ENCODE assay signal across 33 cellular contexts in the genomic region with DNA sequence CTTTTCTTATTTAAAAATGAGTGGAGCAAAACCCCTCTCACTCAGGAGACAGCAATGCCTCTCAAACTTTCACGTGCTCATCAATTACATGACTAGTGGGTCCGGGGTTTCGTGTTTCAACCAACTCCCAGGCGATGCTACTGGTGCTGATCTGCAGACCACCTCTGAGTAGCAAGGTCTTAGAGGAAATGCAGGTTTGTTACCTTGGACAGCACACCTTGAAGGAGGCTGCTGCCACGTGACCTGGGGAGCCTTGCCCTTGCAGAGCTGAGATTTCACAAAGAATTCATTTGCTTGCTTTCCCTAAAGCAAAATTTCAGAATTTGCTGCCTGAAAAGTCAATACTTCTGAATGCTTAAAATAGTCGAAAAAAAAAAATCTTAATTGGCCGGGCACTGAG. TPM values are rescaled to one million over a fixed set of nuclear protein-coding genes. Genes with fewer than 3 reads are reported as not detected.
"Had no signal": no experiment of that assay in that cellular context is flagged by ENCODE, and none has a peak within 500 bp of the region (broad histone marks: within the 10 kb centered on the region; RNA-seq: fewer than 3 reads in every experiment).

No MANE protein-coding gene starts in this region.

- H3K27ac Mint-ChIP-seq: dendritic cell treated with granulocyte-macrophage colony-stimulating factor and Interleukin-4, amounts not matched to agents 40 ng/mL and 50 ng/mL, for 4 days; endodermal cell; naive thymus-derived CD8-positive, alpha-beta T cell; nephron progenitor cell; stimulated activated naive B cell treated with anti-CD40 and anti-IgM and Interleukin-4, amounts not matched to agents 10 μg/mL and 1 μg/mL and 100 μg/mL, for 72 hours; stimulated activated naive CD8-positive, alpha-beta T cell treated with anti-CD3 and anti-CD28 coated beads, Interleukin-15, Interleukin-2, amounts not matched to agents 100 ng/mL and 50 ng/mL, for 24 hours had no signal

- H3K36me3 Mint-ChIP-seq: naive thymus-derived CD8-positive, alpha-beta T cell; stimulated activated naive B cell treated with anti-CD40 and anti-IgM and Interleukin-4, amounts not matched to agents 10 μg/mL and 1 μg/mL and 100 μg/mL, for 72 hours had no signal

- H3K9me3 Mint-ChIP-seq: dendritic cell treated with granulocyte-macrophage colony-stimulating factor and Interleukin-4, amounts not matched to agents 40 ng/mL and 50 ng/mL, for 4 days; endodermal cell; naive thymus-derived CD8-positive, alpha-beta T cell; nephron progenitor cell; stimulated activated naive B cell treated with anti-CD40 and anti-IgM and Interleukin-4, amounts not matched to agents 10 μg/mL and 1 μg/mL and 100 μg/mL, for 72 hours; stimulated activated naive CD8-positive, alpha-beta T cell treated with anti-CD3 and anti-CD28 coated beads, Interleukin-15, Interleukin-2, amounts not matched to agents 100 ng/mL and 50 ng/mL, for 24 hours had no signal

- ATAC-seq: esophagus mucosa; gastrocnemius medialis; left lung; naive thymus-derived CD8-positive, alpha-beta T cell; sciatic nerve; stimulated activated naive B cell treated with anti-CD40 and anti-IgM and Interleukin-4, amounts not matched to agents 10 μg/mL and 1 μg/mL and 100 μg/mL, for 72 hours had no signal

- H3K36me3 ChIP-seq: colonic mucosa, gastrocnemius medialis, left lung, prostate gland, right atrium auricular region, vagina had no signal

- H3K4me3 Mint-ChIP-seq: dendritic cell treated with granulocyte-macrophage colony-stimulating factor and Interleukin-4, amounts not matched to agents 40 ng/mL and 50 ng/mL, for 4 days; endodermal cell; naive thymus-derived CD8-positive, alpha-beta T cell; nephron progenitor cell; stimulated activated naive B cell treated with anti-CD40 and anti-IgM and Interleukin-4, amounts not matched to agents 10 μg/mL and 1 μg/mL and 100 μg/mL, for 72 hours; stimulated activated naive CD8-positive, alpha-beta T cell treated with anti-CD3 and anti-CD28 coated beads, Interleukin-15, Interleukin-2, amounts not matched to agents 100 ng/mL and 50 ng/mL, for 24 hours had no signal

- H3K4me3 ChIP-seq: colonic mucosa, gastrocnemius medialis, left lung, prostate gland, right atrium auricular region, smooth muscle cell, vagina had no signal

- H3K4me1 Mint-ChIP-seq: endodermal cell; stimulated activated naive B cell treated with anti-CD40 and anti-IgM and Interleukin-4, amounts not matched to agents 10 μg/mL and 1 μg/mL and 100 μg/mL, for 72 hours had no signal

- DNase-seq: colonic mucosa; effector CD8-positive, alpha-beta T cell; endodermal cell; foreskin fibroblast; gastrocnemius medialis; head of caudate nucleus; kidney; left lung; mesenchymal stem cell; midbrain; naive thymus-derived CD8-positive, alpha-beta T cell; nephron progenitor cell; nucleus accumbens; stimulated activated CD4-positive, alpha-beta T cell treated with anti-CD3 and anti-CD28 coated beads, Interleukin-12 subunit alpha, Interleukin-12 subunit beta, amount 100 ng/mL, for 4 hours; stimulated activated CD4-positive, alpha-beta T cell treated with anti-CD3 and anti-CD28 coated beads, Interleukin-4, amount 100 ng/mL, for 4 hours; stimulated activated naive B cell treated with anti-CD40 and anti-IgM and Interleukin-4, amounts not matched to agents 10 μg/mL and 1 μg/mL and 100 μg/mL, for 72 hours; trophoblast cell had no signal

- H3K27me3 ChIP-seq: colonic mucosa, gastrocnemius medialis, right atrium auricular region, vagina had no signal

- H3K27ac ChIP-seq: colonic mucosa, epithelial cell of prostate, gastrocnemius medialis, left lung, prostate gland, right atrium auricular region, vagina had no signal

- H3K9me3 ChIP-seq: colonic mucosa, gastrocnemius medialis, left lung, prostate gland, right atrium auricular region, vagina had no signal

- H3K4me1 ChIP-seq: colonic mucosa, gastrocnemius medialis, left lung, prostate gland, right atrium auricular region had no signal

RNA-seq across cellular contexts. Expression of gene SMIM21, which starts 32.4 kb away (rescaled TPM):
- total RNA-seq: chondrocyte; colonic mucosa; endodermal cell; esophagus mucosa; gastrocnemius medialis; glomerular endothelial cell; kidney; left lung; lower leg skin; lung microvascular endothelial cell; myocyte; naive thymus-derived CD8-positive, alpha-beta T cell; osteocyte; right atrium auricular region; sciatic nerve; smooth muscle cell; ureter; vagina had no signal
